In the genomic region with DNA sequence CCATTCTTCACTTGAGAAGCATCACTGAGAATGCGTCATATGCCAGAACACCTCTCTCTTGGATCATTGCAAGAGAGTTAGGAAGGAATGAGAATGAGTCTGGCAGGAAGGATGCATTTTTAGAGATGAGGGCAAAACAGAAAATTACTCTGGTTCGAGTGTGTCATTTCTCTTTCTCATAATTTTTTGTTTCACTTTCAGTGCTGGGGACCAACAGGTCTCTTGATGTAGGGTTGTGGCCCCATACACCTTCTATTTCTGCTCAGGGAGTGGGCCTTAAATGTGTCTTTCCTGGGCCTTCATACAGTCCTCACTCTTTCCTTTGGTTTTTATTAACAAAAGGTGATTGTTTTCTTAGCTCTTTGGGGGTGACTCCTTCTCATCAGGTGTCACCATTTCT, we compare ENCODE assay signal across 11 cellular contexts.
DNase-seq lines count a peak whose midpoint lies in the region; ATAC-seq lines count a peak whose summit lies in the region.
"Had no signal": no experiment of that assay in that cellular context is flagged by ENCODE, and none has a peak within 500 bp of the region (broad histone marks: within the 10 kb centered on the region; RNA-seq: fewer than 3 reads in every experiment).

No MANE protein-coding gene starts in this region.

- peaks cover 0 to 6% of the 10 kb centered on the region in 2 donors for H3K36me3 Mint-ChIP-seq in activated naive CD4-positive, alpha-beta T cell treated with anti-CD3 and anti-CD28 coated beads, Interleukin-2, amount 50 U/mL, for 72 hours

- H3K4me3 Mint-ChIP-seq in stimulated activated naive CD8-positive, alpha-beta T cell treated with anti-CD3 and anti-CD28 coated beads, Interleukin-15, amount 100 ng/mL, for 72 hours: peak overlapping the region; percentile 48 to 64

- H3K27ac Mint-ChIP-seq in activated naive CD4-positive, alpha-beta T cell treated with anti-CD3 and anti-CD28 coated beads, Interleukin-2, amount 50 U/mL, for 72 hours: peak overlapping the region; percentile 82 to 92
- peak overlapping the region; percentile 91 to 95 for H3K27ac Mint-ChIP-seq in stimulated activated naive CD8-positive, alpha-beta T cell treated with anti-CD3 and anti-CD28 coated beads, Interleukin-15, amount 100 ng/mL, for 72 hours

- DNase-seq in activated naive CD4-positive, alpha-beta T cell treated with anti-CD3 and anti-CD28 coated beads, Interleukin-2, amount 50 U/mL, for 72 hours (ENCODE audit: low spot score in 2 of 2): no peak
- no peak for DNase-seq in activated naive CD4-positive, alpha-beta T cell treated with Interleukin-2 at 50 U/mL for 16 hours
- peak in 1 of 2 donors; percentile 20 for DNase-seq in stimulated activated naive CD8-positive, alpha-beta T cell treated with anti-CD3 and anti-CD28 coated beads, Interleukin-15, amount 100 ng/mL, for 72 hours
- DNase-seq in posterior cingulate gyrus (no peak), NCI-H2227 (lab: John Stamatoyannopoulos, UW; ENCODE audit: unreplicated experiment) (no peak), glomerular visceral epithelial cell (ENCODE audit: extremely low spot score) (no peak)
- DNase-seq: mammary epithelial cell, small intestine, testis had no signal

- no peaks in the 10 kb centered on the region for H3K27me3 Mint-ChIP-seq in stimulated activated naive CD8-positive, alpha-beta T cell treated with anti-CD3 and anti-CD28 coated beads, Interleukin-15, amount 100 ng/mL, for 72 hours

- peaks cover 0 to 4% of the 10 kb centered on the region in 2 donors for H3K9me3 Mint-ChIP-seq in activated naive CD4-positive, alpha-beta T cell treated with anti-CD3 and anti-CD28 coated beads, Interleukin-2, amount 50 U/mL, for 72 hours
- H3K9me3 Mint-ChIP-seq in stimulated activated naive CD8-positive, alpha-beta T cell treated with anti-CD3 and anti-CD28 coated beads, Interleukin-15, amount 100 ng/mL, for 72 hours: peaks cover 0 to 4% of the 10 kb centered on the region in 2 donors

- peak; percentile 77 to 79 for ATAC-seq in activated naive CD4-positive, alpha-beta T cell treated with anti-CD3 and anti-CD28 coated beads, Interleukin-2, amount 50 U/mL, for 72 hours
- ATAC-seq in GM21786 (IDR thresholded peaks at IDR 0.05; ENCODE audit: unreplicated experiment): peak; percentile 91
- peak; percentile 89 for ATAC-seq in HG03565 (IDR thresholded peaks at IDR 0.05; ENCODE audit: unreplicated experiment)
- ATAC-seq in stimulated activated naive CD8-positive, alpha-beta T cell treated with anti-CD3 and anti-CD28 coated beads, Interleukin-15, amount 100 ng/mL, for 72 hours: peak; percentile 85

- peaks cover 42% of the 10 kb centered on the region for H3K4me1 Mint-ChIP-seq in stimulated activated naive CD8-positive, alpha-beta T cell treated with anti-CD3 and anti-CD28 coated beads, Interleukin-15, amount 100 ng/mL, for 72 hours

- intact Hi-C loops in posterior cingulate gyrus (cut with DNase I): loop anchor here (10.0 kb wide), 2 partner anchors 304 to 724 kb away; a partner anchor contains a TSS
